Comparison of ENCODE assay signal across 25 cellular contexts in genomic region chr13:46498650-46499049, GRCh38.
"Had no signal": no experiment of that assay in that cellular context is flagged by ENCODE, and none has a peak within 500 bp of the region (broad histone marks: within the 10 kb centered on the region; RNA-seq: fewer than 3 reads in every experiment).

No MANE protein-coding gene starts in this region.

- H3K4me1 ChIP-seq: suprapubic skin, testis, thyroid gland, transverse colon, upper lobe of left lung, uterus, vagina had no signal

- H3K27ac ChIP-seq: stomach, suprapubic skin, testis, thoracic aorta, thyroid gland, tibial artery, tibial nerve, transverse colon, upper lobe of left lung, uterus, vagina had no signal

- ATAC-seq: stimulated activated effector memory CD8-positive, alpha-beta T cell treated with anti-CD3 and anti-CD28 coated beads, Interleukin-12 subunit alpha, Interleukin-12 subunit beta, amount 100 ng/mL, for 72 hours; stimulated activated memory B cell treated with anti-CD40 and anti-IgM and Interleukin-4, amounts not matched to agents 10 μg/mL and 1 μg/mL and 100 μg/mL, for 72 hours; stimulated activated naive B cell treated with anti-CD40 and anti-IgM and Interleukin-4, amounts not matched to agents 10 μg/mL and 1 μg/mL and 100 μg/mL, for 72 hours; stimulated activated naive CD8-positive, alpha-beta T cell treated with anti-CD3 and anti-CD28 coated beads, Interleukin-15, amount 100 ng/mL, for 72 hours; stimulated activated naive CD8-positive, alpha-beta T cell treated with anti-CD3 and anti-CD28 coated beads, Interleukin-15, Interleukin-2, amounts not matched to agents 100 U/mL and 50 U/mL, for 24 hours had no signal

- H3K36me3 ChIP-seq: stomach, suprapubic skin, thoracic aorta, thyroid gland, tibial artery, tibial nerve, transverse colon, upper lobe of left lung, uterus, vagina had no signal

- DNase-seq: stimulated activated CD4-positive, alpha-beta T cell treated with anti-CD3 and anti-CD28 coated beads, Interleukin-2, amount 100 ng/mL, for 48 hours; stimulated activated CD4-positive, alpha-beta T cell treated with anti-CD3 and anti-CD28 coated beads, Interleukin-4, amount 100 ng/mL, for 1 hour; stimulated activated CD4-positive, alpha-beta T cell treated with anti-CD3 and anti-CD28 coated beads, Interleukin-4, amount 100 ng/mL, for 24 hours; stimulated activated CD4-positive, alpha-beta T cell treated with anti-CD3 and anti-CD28 coated beads, Interleukin-4, amount 100 ng/mL, for 4 hours; stimulated activated CD8-positive, alpha-beta memory T cell treated with anti-CD3 and anti-CD28 coated beads, Interleukin-4, amount 100 ng/mL, for 48 hours; stimulated activated naive B cell treated with anti-CD40 and anti-IgM and Interleukin-4, amounts not matched to agents 10 μg/mL and 1 μg/mL and 100 μg/mL, for 72 hours; stimulated activated naive CD4-positive, alpha-beta T cell; stimulated activated naive CD4-positive, alpha-beta T cell treated with Interleukin-2 at 50 U/mL for 16 hours; stimulated activated naive CD8-positive, alpha-beta T cell treated with anti-CD3 and anti-CD28 coated beads, Interleukin-15, amount 100 ng/mL, for 72 hours; stimulated activated naive CD8-positive, alpha-beta T cell treated with anti-CD3 and anti-CD28 coated beads, Interleukin-15, Interleukin-2, amounts not matched to agents 100 U/mL and 50 U/mL, for 24 hours; stomach; substantia nigra; testis; thyroid gland; tibial artery; transverse colon; trophoblast cell; upper lobe of left lung; uterus had no signal

- H3K4me3 ChIP-seq: stomach, suprapubic skin, testis, thoracic aorta, thyroid gland, tibial artery, tibial nerve, transverse colon, upper lobe of left lung, uterus, vagina had no signal

- H3K9me3 ChIP-seq: stomach, suprapubic skin, testis, thoracic aorta, thyroid gland, tibial artery, tibial nerve, transverse colon, upper lobe of left lung, uterus, vagina had no signal

- H3K27me3 ChIP-seq: stomach, suprapubic skin, testis, thyroid gland, tibial artery, tibial nerve, transverse colon, upper lobe of left lung, uterus, vagina had no signal
